ENCODE assay signal across 20 cellular contexts in genomic region chr6:42740725-42741124, GRCh38. TPM values are rescaled to one million over a fixed set of nuclear protein-coding genes. Genes with fewer than 3 reads are reported as not detected.
"Had no signal": no experiment of that assay in that cellular context is flagged by ENCODE, and none has a peak within 500 bp of the region (broad histone marks: within the 10 kb centered on the region; RNA-seq: fewer than 3 reads in every experiment).

No MANE protein-coding gene starts in this region.

- H3K4me3 Mint-ChIP-seq: activated naive CD4-positive, alpha-beta T cell treated with anti-CD3 and anti-CD28 coated beads, Interleukin-2, amount 50 U/mL, for 24 hours; activated T-cell treated with anti-CD3 and anti-CD28 coated beads, Interleukin-2, amount 50 U/mL, for 72 hours; natural killer cell treated with Interleukin-12 subunit alpha and Interleukin-12 subunit beta and Interleukin-15 and Interleukin-18, amount 100 ng/mL, for 72 hours; stimulated activated memory B cell treated with anti-CD40 and anti-IgM and Interleukin-4, amounts not matched to agents 10 μg/mL and 1 μg/mL and 100 μg/mL, for 72 hours had no signal

- ATAC-seq: activated T-cell treated with anti-CD3 and anti-CD28 coated beads, Interleukin-2, amount 50 U/mL, for 72 hours; esophagus mucosa; lower lobe of right lung; natural killer cell treated with Interleukin-12 subunit alpha and Interleukin-12 subunit beta and Interleukin-15 and Interleukin-18, amount 100 ng/mL, for 72 hours; stimulated activated memory B cell treated with anti-CD40 and anti-IgM and Interleukin-4, amounts not matched to agents 10 μg/mL and 1 μg/mL and 100 μg/mL, for 72 hours had no signal

- H3K27ac ChIP-seq: lower lobe of right lung, parathyroid adenoma, sigmoid colon, VCaP had no signal

- H3K9me3 ChIP-seq: lower lobe of right lung, sigmoid colon had no signal

- H2AFZ ChIP-seq: parathyroid adenoma had no signal

- H3K27me3 ChIP-seq: sigmoid colon had no signal

- H3K9me3 Mint-ChIP-seq: natural killer cell treated with Interleukin-12 subunit alpha and Interleukin-12 subunit beta and Interleukin-15 and Interleukin-18, amount 100 ng/mL, for 72 hours; stimulated activated memory B cell treated with anti-CD40 and anti-IgM and Interleukin-4, amounts not matched to agents 10 μg/mL and 1 μg/mL and 100 μg/mL, for 72 hours had no signal

- H3K4me3 ChIP-seq: lower lobe of right lung, sigmoid colon had no signal

- H3K27ac Mint-ChIP-seq: activated naive CD4-positive, alpha-beta T cell treated with anti-CD3 and anti-CD28 coated beads, Interleukin-2, amount 50 U/mL, for 24 hours; activated T-cell treated with anti-CD3 and anti-CD28 coated beads, Interleukin-2, amount 50 U/mL, for 72 hours; natural killer cell treated with Interleukin-12 subunit alpha and Interleukin-12 subunit beta and Interleukin-15 and Interleukin-18, amount 100 ng/mL, for 72 hours; stimulated activated memory B cell treated with anti-CD40 and anti-IgM and Interleukin-4, amounts not matched to agents 10 μg/mL and 1 μg/mL and 100 μg/mL, for 72 hours had no signal

- H3K36me3 ChIP-seq: lower lobe of right lung, sigmoid colon had no signal

- DNase-seq: activated CD4-positive, alpha-beta T cell treated with anti-CD3 and anti-CD28 coated beads for 1 hour; activated CD8-positive, alpha-beta memory T cell treated with anti-CD3 and anti-CD28 coated beads for 24 hours; activated gamma-delta T cell; activated T-cell treated with anti-CD3 and anti-CD28 coated beads, Interleukin-2, amount 50 U/mL, for 72 hours; cerebellar nuclear complex; cortex of kidney; foreskin melanocyte; glutamatergic neuron; hypothalamus; islet precursor cell; lower lobe of right lung; sigmoid colon; stimulated activated CD4-positive, alpha-beta T cell treated with anti-CD3 and anti-CD28 coated beads, Interleukin-4, amount 100 ng/mL, for 4 hours had no signal

- H3K27me3 Mint-ChIP-seq: activated naive CD4-positive, alpha-beta T cell treated with anti-CD3 and anti-CD28 coated beads, Interleukin-2, amount 50 U/mL, for 24 hours; natural killer cell treated with Interleukin-12 subunit alpha and Interleukin-12 subunit beta and Interleukin-15 and Interleukin-18, amount 100 ng/mL, for 72 hours; stimulated activated memory B cell treated with anti-CD40 and anti-IgM and Interleukin-4, amounts not matched to agents 10 μg/mL and 1 μg/mL and 100 μg/mL, for 72 hours had no signal

- H3K9ac ChIP-seq: parathyroid adenoma had no signal

RNA-seq across cellular contexts. Expression of gene PRPH2, which starts 18.3 kb away (rescaled TPM):
- total RNA-seq: bronchial epithelial cell had no signal
